In genomic region chr2:232211743-232212686, GRCh38 we compare ENCODE assay signal across 20 cellular contexts.
DNase-seq lines count a peak whose midpoint lies in the region; ATAC-seq, FAIRE-seq and TF ChIP-seq lines count a peak whose summit lies in the region.
"Had no signal": no experiment of that assay in that cellular context is flagged by ENCODE, and none has a peak within 500 bp of the region (broad histone marks: within the 10 kb centered on the region; RNA-seq: fewer than 3 reads in every experiment).

No MANE protein-coding gene starts in this region.

- H3K9me3 ChIP-seq in MM.1S (replicated peaks; ENCODE audit: insufficient read depth, low read length) (no peaks in the 10 kb centered on the region), transverse colon (no peaks in the 10 kb centered on the region)
- H3K9me3 ChIP-seq: left ventricle myocardium inferior had no signal

- in situ Hi-C loops in transverse colon (cut with MboI; ENCODE audit: low pct_ligation_motif_present in 1 of 4, low pct_unique_long_range_greater_than_20kb in 1 of 4, low sequenced_read_pairs in 3 of 4): no loop called here

- peak overlapping the region; percentile 60 for H3K4me2 ChIP-seq in MM.1S (ENCODE audit: low read depth, low read length)

- no peaks in the 10 kb centered on the region for H4K20me1 ChIP-seq in MM.1S (ENCODE audit: insufficient read depth, low read length)

- H3K36me3 ChIP-seq in MM.1S (replicated peaks; ENCODE audit: insufficient read depth, low read length): no peaks in the 10 kb centered on the region
- no peaks in the 10 kb centered on the region for H3K36me3 ChIP-seq in transverse colon

- DNase-seq in GM12891 (ENCODE audit: insufficient read length, low spot score) (no peak), MM.1S (peak; percentile 74), foreskin keratinocyte (peak; percentile 37 to 70), transverse colon (no peak), NCI-H2171 (lab: John Stamatoyannopoulos, UW) (no peak)
- DNase-seq: activated CD4-positive, CD25-positive, alpha-beta regulatory T cell; activated CD8-positive, alpha-beta memory T cell treated with anti-CD3 and anti-CD28 coated beads, Interleukin-2, amount 10 ng/mL, durations not matched to agents 7 days and 5 days; activated naive CD4-positive, alpha-beta T cell treated with Interleukin-2 at 50 U/mL for 16 hours; DMS153; effector memory CD4-positive, alpha-beta T cell; left ventricle myocardium inferior; NCI-H1436; NCI-H526; posterior cingulate gyrus; small intestine; stimulated activated naive CD4-positive, alpha-beta T cell treated with Interleukin-2 at 50 U/mL for 16 hours had no signal

- TF ChIP-seq CTCF in MM.1S (IDR thresholded peaks at IDR 0.05; ENCODE audit: low read length): no peak
- TF ChIP-seq CTCF in foreskin keratinocyte (conservative IDR thresholded peaks at IDR 0.05): no peak
- no peak for TF ChIP-seq CTCF in transverse colon (IDR thresholded peaks at IDR 0.05)

- H3K9ac ChIP-seq in MM.1S (ENCODE audit: low read length): peak overlapping the region; percentile 32; the same call in 1 of the 2 replicates

- no peak for TF ChIP-seq POLR2A in GM12891 (IDR thresholded peaks at IDR 0.05; ENCODE audit: low read depth, low read length)
- TF ChIP-seq POLR2A in transverse colon (IDR thresholded peaks at IDR 0.05): no peak

- H3K79me2 ChIP-seq in MM.1S (ENCODE audit: low read length): no peaks in the 10 kb centered on the region

- 80 to 90% methylated on average over 6 to 8 of the region's 8 CpGs for WGBS in transverse colon (ENCODE audit: low coverage in 1 of 2), 2 donors

- H3K4me1 ChIP-seq in MM.1S (ENCODE audit: low read length) (peaks cover 24% of the 10 kb centered on the region), foreskin keratinocyte (no peaks in the 10 kb centered on the region), transverse colon (peaks cover 0 to 4% (median 0%) of the 10 kb centered on the region in 4 donors)

- peak overlapping the region; percentile 61; the same call in 1 of the 2 replicates for H3K27ac ChIP-seq in MM.1S (ENCODE audit: low read length)
- H3K27ac ChIP-seq in foreskin keratinocyte: no peak overlapping the region
- no peak overlapping the region for H3K27ac ChIP-seq in transverse colon
- H3K27ac ChIP-seq: left ventricle myocardium inferior had no signal

- TF ChIP-seq EP300 in transverse colon (IDR thresholded peaks at IDR 0.05; ENCODE audit: low read depth): no peak

- no peak overlapping the region for H2AFZ ChIP-seq in MM.1S (ENCODE audit: low read length)

- no peaks in the 10 kb centered on the region for H3K9me2 ChIP-seq in MM.1S (replicated peaks; ENCODE audit: insufficient read depth, low read length)

- ATAC-seq in GM21367 (IDR thresholded peaks at IDR 0.05; ENCODE audit: unreplicated experiment) (peak; percentile 51), foreskin keratinocyte (no peak), HG02623 (IDR thresholded peaks at IDR 0.05; ENCODE audit: unreplicated experiment) (no peak), GM18909 (IDR thresholded peaks at IDR 0.05; ENCODE audit: poor library complexity, unreplicated experiment) (no peak)
- ATAC-seq: activated CD8-positive, alpha-beta memory T cell treated with anti-CD3 and anti-CD28 coated beads, Interleukin-2, amount 10 ng/mL, durations not matched to agents 7 days and 5 days had no signal

- H3K27me3 ChIP-seq in MM.1S (replicated peaks; ENCODE audit: insufficient read depth, low read length): no peaks in the 10 kb centered on the region
- H3K27me3 ChIP-seq in foreskin keratinocyte: no peaks in the 10 kb centered on the region
- no peaks in the 10 kb centered on the region for H3K27me3 ChIP-seq in transverse colon

- H3F3A ChIP-seq in MM.1S (ENCODE audit: insufficient read depth, low read length): peaks cover 7% of the 10 kb centered on the region; the same call in 1 of the 2 replicates

- H3K4me3 ChIP-seq in MM.1S (ENCODE audit: low read length) (no peak overlapping the region), transverse colon (no peak overlapping the region)
- H3K4me3 ChIP-seq: left ventricle myocardium inferior had no signal

- FAIRE-seq in GM12891 (lab: Jason Lieb, UNC): peak; percentile 87
- FAIRE-seq: small intestine, urothelium cell line had no signal

- intact Hi-C loops in transverse colon (cut with DNase I; ENCODE audit: low total_unique reads): no loop called here

TF ChIP-seq in GM12891, 5 proteins besides CTCF, POLR2A, EP300 and RAD21:
- TF ChIP-seq SPI1 (IDR thresholded peaks at IDR 0.05; ENCODE audit: low read depth, low read length): peak; percentile 50
- TF ChIP-seq POU2F2 (IDR thresholded peaks at IDR 0.05; ENCODE audit: low read depth, low read length): no peak
- TF ChIP-seq POLR2AphosphoS5 (IDR thresholded peaks at IDR 0.05; ENCODE audit: low read depth, low read length): no peak
TF ChIP-seq in GM12891: peak in this region for 1.

Comparison
In these comparisons a context has a peak if more than half of its experiments do, and no peak if none do; other contexts are left out.
1. DNase-seq: peak in MM.1S (single experiment) and foreskin keratinocyte (2 of 2); none in GM12891 (single experiment), transverse colon (single experiment) and NCI-H2171 (single experiment).